In genomic region chr18:48988508-48989303, GRCh38 we compare ENCODE assay signal across 21 cellular contexts. TPM values are rescaled to one million over a fixed set of nuclear protein-coding genes. Genes with fewer than 3 reads are reported as not detected.
A peak's percentile ranks its signal among the peaks of the same experiment; 100 is the strongest.
DNase-seq lines count a peak whose midpoint lies in the region; ATAC-seq and TF ChIP-seq lines count a peak whose summit lies in the region.
"Had no signal": no experiment of that assay in that cellular context is flagged by ENCODE, and none has a peak within 500 bp of the region (broad histone marks: within the 10 kb centered on the region; RNA-seq: fewer than 3 reads in every experiment).

No MANE protein-coding gene starts in this region.

- no peaks in the 10 kb centered on the region for H3K36me3 ChIP-seq in right atrium auricular region
- H3K36me3 ChIP-seq in endodermal cell (ENCODE audit: control insufficient read depth, insufficient read depth, low read length), result no peaks in the 10 kb centered on the region
- H3K36me3 ChIP-seq in H7 (replicated peaks; ENCODE audit: control insufficient read depth, insufficient read depth, low read length), result no peaks in the 10 kb centered on the region
- H3K36me3 ChIP-seq: BE2C, HAP-1, MG63 had no signal

- no peaks in the 10 kb centered on the region for H3K27me3 ChIP-seq in right atrium auricular region
- no peaks in the 10 kb centered on the region for H3K27me3 ChIP-seq in endodermal cell (ENCODE audit: control insufficient read depth, insufficient read depth, low read length, poor library complexity, severe bottlenecking)
- H3K27me3 ChIP-seq in H7 (ENCODE audit: control insufficient read depth, insufficient read depth, low read length), result no peaks in the 10 kb centered on the region; the same call in 1 of the 2 replicates
- H3K27me3 ChIP-seq: BE2C, MG63 had no signal

- DNase-seq in right atrium auricular region (ENCODE audit: low spot score) (no peak), Right ventricle myocardium superior (no peak), endodermal cell (peak; percentile 38), osteocyte (ENCODE audit: extremely low spot score, unreplicated experiment) (no peak), NCI-H2107 treated with DMSO at 0.1 percent for 48 hours (lab: John Stamatoyannopoulos, UW; ENCODE audit: unreplicated experiment) (no peak), H7 (no peak)
- DNase-seq in stimulated activated CD8-positive, alpha-beta memory T cell treated with anti-CD3 and anti-CD28 coated beads, Interleukin-4, amount 100 ng/mL, for 48 hours, result no peak
- DNase-seq: BE2C; CD4-positive, alpha-beta T cell; DMS53; Karpas-422; MG63; NCI-H1092 treated with DMSO at 0.1 percent for 48 hours; NCI-H1694 treated with DMSO at 0.1 percent for 48 hours; NCI-H446; NCI-H69; NK-92 treated with Interleukin-12 subunit alpha and Interleukin-12 subunit beta, amount 100 ng/mL, for 24 hours; OCI-M1 had no signal

- H3K27me3 Mint-ChIP-seq in endodermal cell (ENCODE audit: insufficient read depth) (peaks cover 2% of the 10 kb centered on the region), osteocyte (ENCODE audit: unreplicated experiment) (no peaks in the 10 kb centered on the region)
- H3K27me3 Mint-ChIP-seq: CD4-positive, alpha-beta T cell had no signal

- H3K4me1 ChIP-seq in right atrium auricular region (peaks cover 0 to 45% of the 10 kb centered on the region in 2 donors), endodermal cell (ENCODE audit: control insufficient read depth, insufficient read depth, low read length) (peaks cover 11% of the 10 kb centered on the region)

- H3K9me3 ChIP-seq in right atrium auricular region, result no peaks in the 10 kb centered on the region
- H3K9me3 ChIP-seq in endodermal cell (ENCODE audit: control insufficient read depth, low read length), result no peaks in the 10 kb centered on the region
- H3K9me3 ChIP-seq: BE2C, HAP-1, MG63 had no signal

- H3K4me3 ChIP-seq in right atrium auricular region (no peak overlapping the region), endodermal cell (ENCODE audit: low read length) (no peak overlapping the region), H7 (ENCODE audit: insufficient read depth, low read depth, low read length) (no peak overlapping the region)
- H3K4me3 ChIP-seq: HAP-1, MG63 had no signal

- H3K27ac Mint-ChIP-seq in endodermal cell (no peak overlapping the region), osteocyte (ENCODE audit: unreplicated experiment) (peak overlapping the region; percentile 81)
- H3K27ac Mint-ChIP-seq: CD4-positive, alpha-beta T cell had no signal

- H3K9me3 Mint-ChIP-seq in endodermal cell, result no peaks in the 10 kb centered on the region
- no peaks in the 10 kb centered on the region for H3K9me3 Mint-ChIP-seq in osteocyte (ENCODE audit: unreplicated experiment)
- H3K9me3 Mint-ChIP-seq: CD4-positive, alpha-beta T cell had no signal

- no peak for ATAC-seq in Right ventricle myocardium superior (ENCODE audit: poor library complexity)
- ATAC-seq in GM19455 (IDR thresholded peaks at IDR 0.05; ENCODE audit: unreplicated experiment), result no peak

- H3K4me3 Mint-ChIP-seq in endodermal cell, result no peak overlapping the region
- no peak overlapping the region for H3K4me3 Mint-ChIP-seq in osteocyte (ENCODE audit: unreplicated experiment)
- H3K4me3 Mint-ChIP-seq: CD4-positive, alpha-beta T cell had no signal

- H3K36me3 Mint-ChIP-seq in endodermal cell (ENCODE audit: low read depth), result no peaks in the 10 kb centered on the region
- H3K36me3 Mint-ChIP-seq in osteocyte (ENCODE audit: unreplicated experiment), result no peaks in the 10 kb centered on the region

- peak overlapping the region; percentile 40 to 62 for H3K27ac ChIP-seq in right atrium auricular region
- H3K27ac ChIP-seq in endodermal cell (ENCODE audit: low read depth, low read length), result no peak overlapping the region
- H3K27ac ChIP-seq: 22Rv1 had no signal

- H3K4me1 Mint-ChIP-seq in endodermal cell, result peaks cover 10% of the 10 kb centered on the region
- H3K4me1 Mint-ChIP-seq in osteocyte (ENCODE audit: unreplicated experiment), result peaks cover 83% of the 10 kb centered on the region

- H3K9ac ChIP-seq in endodermal cell (ENCODE audit: extremely low read depth, low read length, poor library complexity, severe bottlenecking), result no peak overlapping the region

- intact Hi-C loops in Right ventricle myocardium superior (cut with DNase I), result no loop called here

- TF ChIP-seq CTCF in right atrium auricular region (IDR thresholded peaks at IDR 0.05) (no peak), endodermal cell (conservative IDR thresholded peaks at IDR 0.05) (no peak), osteocyte (IDR thresholded peaks at IDR 0.05) (no peak)

- 93 to 99% methylated on average over 11 to 15 of the region's 15 CpGs for WGBS in endodermal cell (ENCODE audit: insufficient coverage in 1 of 2, insufficient read length in 1 of 2), 2 experiments

RNA-seq across cellular contexts. Expression of gene SMAD7, which starts 37.9 kb away (rescaled TPM):
- 10 to 100 TPM; 55.1 to 98.1 TPM for total RNA-seq in right atrium auricular region
- 14.0 TPM for total RNA-seq in Right ventricle myocardium superior
- 10 to 100 TPM; 52.4 to 67.4 TPM for total RNA-seq in endodermal cell
- polyA plus RNA-seq in endodermal cell (2013, experiment 1 of 2), result 16.5 TPM
- 16.2 TPM for polyA plus RNA-seq in endodermal cell (2013, experiment 2 of 2)
- 53.6 and 55.8 TPM in 2 replicates for total RNA-seq in osteocyte
- total RNA-seq in H7 (2014; rRNA removed; shearing (Covaris generic)), result 78.3 and 80.4 TPM in 2 replicates
